In the genomic region with DNA sequence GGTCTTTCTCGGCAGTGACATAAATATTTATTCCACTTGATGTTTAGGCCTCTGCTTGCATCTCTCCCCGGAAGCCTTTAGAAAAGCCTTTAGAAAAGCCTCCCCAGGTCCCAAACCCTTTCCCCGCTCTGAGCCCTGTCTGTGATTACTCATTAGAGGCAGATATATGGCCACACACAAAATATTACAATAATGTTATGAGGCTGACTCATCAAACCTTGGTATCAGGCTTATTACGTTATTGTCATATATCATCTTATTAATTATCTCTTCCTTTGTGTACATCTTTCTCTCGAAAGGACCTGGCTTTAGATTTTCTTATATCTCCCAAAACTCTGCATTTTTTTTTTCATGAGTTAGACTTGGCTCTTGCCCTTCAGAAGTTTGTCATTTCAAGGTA, we compare ENCODE assay signal across 17 cellular contexts.
DNase-seq lines count a peak whose midpoint lies in the region; TF ChIP-seq lines count a peak whose summit lies in the region.
"Had no signal": no experiment of that assay in that cellular context is flagged by ENCODE, and none has a peak within 500 bp of the region (broad histone marks: within the 10 kb centered on the region; RNA-seq: fewer than 3 reads in every experiment).

No MANE protein-coding gene starts in this region.

- CTCF ChIA-PET in activated CD4-positive, alpha-beta T cell treated with anti-CD3 and anti-CD28 coated beads, Interleukin-2, amount 10 ng/mL, durations not matched to agents 7 days and 5 days (lab: Charles Lee), result no interaction called here

- TF ChIP-seq CTCF in fibroblast of villous mesenchyme (IDR thresholded peaks at IDR 0.05; ENCODE audit: insufficient read depth, low read depth, low read length) (no peak), smooth muscle cell (IDR thresholded peaks at IDR 0.05; ENCODE audit: borderline replicate concordance, insufficient read depth, poor library complexity, severe bottlenecking) (no peak), ascending aorta (IDR thresholded peaks at IDR 0.05) (no peak)

- H4K20me1 ChIP-seq in smooth muscle cell (ENCODE audit: low read depth), result no peaks in the 10 kb centered on the region

- no peaks in the 10 kb centered on the region for H3K36me3 Mint-ChIP-seq in activated CD4-positive, alpha-beta T cell treated with anti-CD3 and anti-CD28 coated beads, Interleukin-2, amount 10 ng/mL, durations not matched to agents 7 days and 5 days (ENCODE audit: low read depth)
- H3K36me3 Mint-ChIP-seq: activated CD4-positive, alpha-beta memory T cell treated with anti-CD3 and anti-CD28 coated beads for 36 hours had no signal

- peaks cover 37% of the 10 kb centered on the region for H3K4me1 ChIP-seq in adipocyte (ENCODE audit: control insufficient read depth, insufficient read depth, low read length)
- H3K4me1 ChIP-seq in smooth muscle cell (ENCODE audit: low read depth), result peaks cover 17% of the 10 kb centered on the region
- peaks cover 0 to 9% of the 10 kb centered on the region in 2 donors for H3K4me1 ChIP-seq in ascending aorta

- H3K9ac ChIP-seq in adipocyte (ENCODE audit: low read length) (peak overlapping the region; percentile 81), smooth muscle cell (ENCODE audit: low read depth) (no peak overlapping the region)

- H3K27me3 ChIP-seq in adipocyte (replicated peaks; ENCODE audit: control insufficient read depth, insufficient read depth, low read length) (no peaks in the 10 kb centered on the region), smooth muscle cell (ENCODE audit: low read depth) (no peaks in the 10 kb centered on the region), ascending aorta (no peaks in the 10 kb centered on the region)

- H3K36me3 ChIP-seq in adipocyte (ENCODE audit: control insufficient read depth, insufficient read depth, low read length, severe bottlenecking) (no peaks in the 10 kb centered on the region), smooth muscle cell (ENCODE audit: low read depth) (no peaks in the 10 kb centered on the region), ascending aorta (no peaks in the 10 kb centered on the region)
- H3K36me3 ChIP-seq: WERI-Rb-1 had no signal

- no peaks in the 10 kb centered on the region for H3K4me1 Mint-ChIP-seq in activated CD4-positive, alpha-beta T cell treated with anti-CD3 and anti-CD28 coated beads, Interleukin-2, amount 10 ng/mL, durations not matched to agents 7 days and 5 days

- H3K27ac Mint-ChIP-seq in activated CD4-positive, alpha-beta T cell treated with anti-CD3 and anti-CD28 coated beads, Interleukin-2, amount 10 ng/mL, durations not matched to agents 7 days and 5 days, result no peak overlapping the region
- H3K27ac Mint-ChIP-seq: activated CD4-positive, alpha-beta memory T cell treated with anti-CD3 and anti-CD28 coated beads for 36 hours had no signal

- H3K9me3 ChIP-seq in adipocyte (ENCODE audit: control insufficient read depth, low read length) (no peaks in the 10 kb centered on the region), smooth muscle cell (replicated peaks; ENCODE audit: low read depth) (no peaks in the 10 kb centered on the region), ascending aorta (no peaks in the 10 kb centered on the region)

- intact Hi-C loops in ascending aorta (cut with DNase I), result no loop called here

- POLR2A ChIA-PET in activated CD4-positive, alpha-beta T cell treated with anti-CD3 and anti-CD28 coated beads, Interleukin-2, amount 10 ng/mL, durations not matched to agents 7 days and 5 days (lab: Charles Lee), result no interaction called here

- H3K27ac ChIP-seq in smooth muscle cell (ENCODE audit: low read depth) (peak overlapping the region; percentile 90), ascending aorta (peak overlapping the region in 1 of 2 donors; percentile 66)

- peak overlapping the region; percentile 4 for H3K4me3 ChIP-seq in adipocyte (ENCODE audit: low read length)
- H3K4me3 ChIP-seq in fibroblast of villous mesenchyme (ENCODE audit: low read depth, low read length), result no peak overlapping the region
- H3K4me3 ChIP-seq in smooth muscle cell, result no peak overlapping the region
- no peak overlapping the region for H3K4me3 ChIP-seq in ascending aorta

- no peak overlapping the region for H2AFZ ChIP-seq in smooth muscle cell (ENCODE audit: low read depth)

- peaks cover 20% of the 10 kb centered on the region for H3F3A ChIP-seq in smooth muscle cell (ENCODE audit: low read depth)

- no peaks in the 10 kb centered on the region for H3K79me2 ChIP-seq in smooth muscle cell (ENCODE audit: low read depth)

- peak; percentile 84 for DNase-seq in HCEC 1CT
- no peak for DNase-seq in adipocyte (ENCODE audit: low read depth)
- peak; percentile 72 for DNase-seq in fibroblast of villous mesenchyme (ENCODE audit: low read depth)
- no peak for DNase-seq in smooth muscle cell (lab: John Stamatoyannopoulos, UW; ENCODE audit: unreplicated experiment)
- DNase-seq in RKO (ENCODE audit: low spot score), result no peak
- no peak for DNase-seq in ascending aorta (ENCODE audit: low spot score in 2 of 2)
- no peak for DNase-seq in activated CD4-positive, alpha-beta T cell treated with anti-CD3 and anti-CD28 coated beads, Interleukin-2, amount 10 ng/mL, durations not matched to agents 7 days and 5 days
- DNase-seq in RPMI8226, result no peak
- DNase-seq: activated CD4-positive, alpha-beta memory T cell treated with anti-CD3 and anti-CD28 coated beads for 36 hours; activated naive CD4-positive, alpha-beta T cell treated with Interleukin-2 at 50 U/mL for 16 hours; activated T-cell treated with anti-CD3 and anti-CD28 coated beads, Interleukin-2, amount 50 U/mL, for 1 hour; DMS79; KG1; NCI-H1048; NCI-H2081 treated with DMSO at 0.1 percent for 48 hours; NCI-H524; WERI-Rb-1 had no signal

- H3K27me3 Mint-ChIP-seq in activated CD4-positive, alpha-beta T cell treated with anti-CD3 and anti-CD28 coated beads, Interleukin-2, amount 10 ng/mL, durations not matched to agents 7 days and 5 days, result no peaks in the 10 kb centered on the region
- H3K27me3 Mint-ChIP-seq: activated CD4-positive, alpha-beta memory T cell treated with anti-CD3 and anti-CD28 coated beads for 36 hours had no signal

- WGBS in smooth muscle cell (ENCODE audit: low lambda C conversion rate), result 77% methylated on average over 5 of the region's 5 CpGs

- H3K9me3 Mint-ChIP-seq in activated CD4-positive, alpha-beta T cell treated with anti-CD3 and anti-CD28 coated beads, Interleukin-2, amount 10 ng/mL, durations not matched to agents 7 days and 5 days, result peaks cover 2% of the 10 kb centered on the region
- H3K9me3 Mint-ChIP-seq: activated CD4-positive, alpha-beta memory T cell treated with anti-CD3 and anti-CD28 coated beads for 36 hours had no signal

- no peak overlapping the region for H3K4me3 Mint-ChIP-seq in activated CD4-positive, alpha-beta T cell treated with anti-CD3 and anti-CD28 coated beads, Interleukin-2, amount 10 ng/mL, durations not matched to agents 7 days and 5 days
- H3K4me3 Mint-ChIP-seq: activated CD4-positive, alpha-beta memory T cell treated with anti-CD3 and anti-CD28 coated beads for 36 hours had no signal

- H3K4me2 ChIP-seq in smooth muscle cell, result no peak overlapping the region

Comparison
In these comparisons a context has a peak if more than half of its experiments do, and no peak if none do; other contexts are left out.
1. DNase-seq: peak in HCEC 1CT (single experiment) and fibroblast of villous mesenchyme (single experiment); none in adipocyte (single experiment), smooth muscle cell (single experiment), RKO (single experiment), ascending aorta (0 of 2), activated CD4-positive, alpha-beta T cell treated with anti-CD3 and anti-CD28 coated beads, Interleukin-2, amount 10 ng/mL, durations not matched to agents 7 days and 5 days (single experiment) and RPMI8226 (single experiment).